ENCODE assay signal across 6 cellular contexts in genomic region chr13:35092751-35093150, GRCh38.
"Had no signal": no experiment of that assay in that cellular context is flagged by ENCODE, and none has a peak within 500 bp of the region (broad histone marks: within the 10 kb centered on the region; RNA-seq: fewer than 3 reads in every experiment).

No MANE protein-coding gene starts in this region.

- H3K4me3 ChIP-seq: K562 had no signal

- H3K27ac ChIP-seq: HL-60 had no signal

- ATAC-seq: HepG2, K562 had no signal

- DNase-seq: IMR-90, KBM-7, KG1 had no signal
